1 cellular context compared by ENCODE assay signal in the genomic region with DNA sequence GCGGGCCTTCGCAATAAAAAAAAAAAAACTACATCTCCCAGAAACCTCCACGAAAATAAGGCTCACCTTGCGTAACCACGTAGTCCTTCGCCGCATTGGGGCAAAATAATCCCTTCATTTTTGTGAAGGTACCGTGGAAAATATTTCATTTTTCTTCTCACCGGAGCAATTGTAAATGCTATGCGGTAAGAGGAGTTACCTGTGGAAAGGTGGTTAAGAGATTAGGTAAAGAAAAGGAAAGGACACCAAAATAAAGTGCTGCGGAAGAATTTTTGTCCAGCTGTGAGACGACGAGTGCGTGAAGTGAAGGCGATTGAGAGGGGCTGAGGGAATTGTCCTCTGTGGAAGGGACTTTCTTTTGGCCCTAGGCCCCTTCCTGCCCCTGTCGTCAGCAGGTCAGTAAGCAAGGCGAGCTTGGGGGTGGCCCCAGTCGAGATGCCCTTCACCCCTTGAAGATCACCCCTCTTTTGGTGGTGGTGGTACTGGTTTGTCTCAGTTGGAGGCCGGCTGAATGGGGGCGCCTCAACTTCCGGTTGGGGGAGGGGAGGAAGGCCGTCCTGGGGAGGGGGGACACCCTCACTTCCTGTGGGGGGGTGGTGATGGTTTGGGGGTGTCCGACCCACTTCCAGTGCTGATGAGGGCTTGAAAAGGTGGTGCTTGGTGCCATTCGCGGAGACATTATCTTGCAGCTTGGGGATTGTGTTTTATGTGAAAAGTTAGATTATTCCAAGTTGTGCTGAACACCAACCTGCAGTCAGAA.
TF ChIP-seq lines count a peak whose summit lies in the region.

A gene (plus strand): TSS at position 279 of the 760 bp plus-strand sequence. CDS start 37,520 bp downstream, outside the sequence.

TF ChIP-seq in K562, 482 proteins besides CTCF, POLR2A, EP300 and RAD21 (continued from another document and continues in another):
- no peak for TF ChIP-seq ZNF561 (CRISPR knock-in tag; conservative IDR thresholded peaks at IDR 0.05)
- TF ChIP-seq POLR2B (IDR thresholded peaks at IDR 0.05; ENCODE audit: low read depth, partially characterized antibody), result peak; percentile 80
- no peak for TF ChIP-seq PTRF (tag; IDR thresholded peaks at IDR 0.05)
- no peak for TF ChIP-seq ZNF76 (CRISPR knock-in tag; IDR thresholded peaks at IDR 0.05; ENCODE audit: borderline replicate concordance)
- TF ChIP-seq HDGF (IDR thresholded peaks at IDR 0.05), result no peak
- TF ChIP-seq ZNF24 (IDR thresholded peaks at IDR 0.05), result no peak
- TF ChIP-seq, protein P1, sequence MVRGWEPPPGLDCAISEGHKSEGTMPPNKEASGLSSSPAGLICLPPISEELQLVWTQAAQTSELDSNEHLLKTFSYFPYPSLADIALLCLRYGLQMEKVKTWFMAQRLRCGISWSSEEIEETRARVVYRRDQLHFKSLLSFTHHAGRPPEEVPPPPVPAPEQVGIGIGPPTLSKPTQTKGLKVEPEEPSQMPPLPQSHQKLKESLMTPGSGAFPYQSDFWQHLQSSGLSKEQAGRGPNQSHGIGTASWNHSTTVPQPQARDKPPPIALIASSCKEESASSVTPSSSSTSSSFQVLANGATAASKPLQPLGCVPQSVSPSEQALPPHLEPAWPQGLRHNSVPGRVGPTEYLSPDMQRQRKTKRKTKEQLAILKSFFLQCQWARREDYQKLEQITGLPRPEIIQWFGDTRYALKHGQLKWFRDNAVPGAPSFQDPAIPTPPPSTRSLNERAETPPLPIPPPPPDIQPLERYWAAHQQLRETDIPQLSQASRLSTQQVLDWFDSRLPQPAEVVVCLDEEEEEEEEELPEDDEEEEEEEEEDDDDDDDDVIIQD (CRISPR knock-in tag; IDR thresholded peaks at IDR 0.05), result no peak
- TF ChIP-seq TEAD4 (IDR thresholded peaks at IDR 0.05; ENCODE audit: low read length), result peak; percentile 62; the same call in 1 of the 2 replicates
- no peak for TF ChIP-seq TEAD4 (CRISPR knock-in tag; IDR thresholded peaks at IDR 0.05; ENCODE audit: borderline replicate concordance)
- TF ChIP-seq ZNF174 (CRISPR knock-in tag; IDR thresholded peaks at IDR 0.05), result no peak
- TF ChIP-seq MTA1 (IDR thresholded peaks at IDR 0.05; ENCODE audit: borderline replicate concordance), result peak; percentile 86
- TF ChIP-seq MYNN (IDR thresholded peaks at IDR 0.05), result no peak
- TF ChIP-seq MYNN (CRISPR knock-in tag; IDR thresholded peaks at IDR 0.05), result no peak
- no peak for TF ChIP-seq PTBP1 (IDR thresholded peaks at IDR 0.05; ENCODE audit: low read depth, low read length)
- TF ChIP-seq ZNF239 (CRISPR knock-in tag; IDR thresholded peaks at IDR 0.05), result no peak
- TF ChIP-seq MIER1 (IDR thresholded peaks at IDR 0.05; ENCODE audit: low read depth), result peak; percentile 47; the same call in 1 of the 2 replicates
- no peak for TF ChIP-seq E2F3 (CRISPR knock-in tag; IDR thresholded peaks at IDR 0.05)
- TF ChIP-seq, protein P2, sequence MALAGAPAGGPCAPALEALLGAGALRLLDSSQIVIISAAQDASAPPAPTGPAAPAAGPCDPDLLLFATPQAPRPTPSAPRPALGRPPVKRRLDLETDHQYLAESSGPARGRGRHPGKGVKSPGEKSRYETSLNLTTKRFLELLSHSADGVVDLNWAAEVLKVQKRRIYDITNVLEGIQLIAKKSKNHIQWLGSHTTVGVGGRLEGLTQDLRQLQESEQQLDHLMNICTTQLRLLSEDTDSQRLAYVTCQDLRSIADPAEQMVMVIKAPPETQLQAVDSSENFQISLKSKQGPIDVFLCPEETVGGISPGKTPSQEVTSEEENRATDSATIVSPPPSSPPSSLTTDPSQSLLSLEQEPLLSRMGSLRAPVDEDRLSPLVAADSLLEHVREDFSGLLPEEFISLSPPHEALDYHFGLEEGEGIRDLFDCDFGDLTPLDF (CRISPR knock-in tag; IDR thresholded peaks at IDR 0.05), result no peak
- TF ChIP-seq HMG20A (CRISPR knock-in tag; conservative IDR thresholded peaks at IDR 0.05), result no peak
- TF ChIP-seq NCOA1 (IDR thresholded peaks at IDR 0.05; ENCODE audit: low read depth), result peak; percentile 64; the same call in 1 of the 2 replicates
- peak; percentile 53; the same call in 1 of the 2 replicates for TF ChIP-seq XRCC5 (IDR thresholded peaks at IDR 0.05; ENCODE audit: low read depth, low read length)
- no peak for TF ChIP-seq PCBP1 (IDR thresholded peaks at IDR 0.05; ENCODE audit: low read depth, low read length, poor library complexity, severe bottlenecking)
- TF ChIP-seq CHD4 (IDR thresholded peaks at IDR 0.05; ENCODE audit: insufficient read depth, insufficient replicate concordance, low read depth, low read length, poor library complexity, severe bottlenecking), result no peak
- TF ChIP-seq RHOXF2B (CRISPR knock-in tag; conservative IDR thresholded peaks at IDR 0.05), result no peak
- peak; percentile 88 for TF ChIP-seq ATF7 (IDR thresholded peaks at IDR 0.05)
- TF ChIP-seq NR2F6 (CRISPR knock-in tag; IDR thresholded peaks at IDR 0.05), result no peak
- no peak for TF ChIP-seq CAMTA2 (CRISPR knock-in tag; conservative IDR thresholded peaks at IDR 0.05)
- TF ChIP-seq, protein P3, sequence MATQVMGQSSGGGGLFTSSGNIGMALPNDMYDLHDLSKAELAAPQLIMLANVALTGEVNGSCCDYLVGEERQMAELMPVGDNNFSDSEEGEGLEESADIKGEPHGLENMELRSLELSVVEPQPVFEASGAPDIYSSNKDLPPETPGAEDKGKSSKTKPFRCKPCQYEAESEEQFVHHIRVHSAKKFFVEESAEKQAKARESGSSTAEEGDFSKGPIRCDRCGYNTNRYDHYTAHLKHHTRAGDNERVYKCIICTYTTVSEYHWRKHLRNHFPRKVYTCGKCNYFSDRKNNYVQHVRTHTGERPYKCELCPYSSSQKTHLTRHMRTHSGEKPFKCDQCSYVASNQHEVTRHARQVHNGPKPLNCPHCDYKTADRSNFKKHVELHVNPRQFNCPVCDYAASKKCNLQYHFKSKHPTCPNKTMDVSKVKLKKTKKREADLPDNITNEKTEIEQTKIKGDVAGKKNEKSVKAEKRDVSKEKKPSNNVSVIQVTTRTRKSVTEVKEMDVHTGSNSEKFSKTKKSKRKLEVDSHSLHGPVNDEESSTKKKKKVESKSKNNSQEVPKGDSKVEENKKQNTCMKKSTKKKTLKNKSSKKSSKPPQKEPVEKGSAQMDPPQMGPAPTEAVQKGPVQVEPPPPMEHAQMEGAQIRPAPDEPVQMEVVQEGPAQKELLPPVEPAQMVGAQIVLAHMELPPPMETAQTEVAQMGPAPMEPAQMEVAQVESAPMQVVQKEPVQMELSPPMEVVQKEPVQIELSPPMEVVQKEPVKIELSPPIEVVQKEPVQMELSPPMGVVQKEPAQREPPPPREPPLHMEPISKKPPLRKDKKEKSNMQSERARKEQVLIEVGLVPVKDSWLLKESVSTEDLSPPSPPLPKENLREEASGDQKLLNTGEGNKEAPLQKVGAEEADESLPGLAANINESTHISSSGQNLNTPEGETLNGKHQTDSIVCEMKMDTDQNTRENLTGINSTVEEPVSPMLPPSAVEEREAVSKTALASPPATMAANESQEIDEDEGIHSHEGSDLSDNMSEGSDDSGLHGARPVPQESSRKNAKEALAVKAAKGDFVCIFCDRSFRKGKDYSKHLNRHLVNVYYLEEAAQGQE (CRISPR knock-in tag; IDR thresholded peaks at IDR 0.05; ENCODE audit: low read depth), result no peak
- TF ChIP-seq CSDE1 (IDR thresholded peaks at IDR 0.05), result peak in 1 of 2 experiments; percentile 78; a peak in 2 of 4 replicates
- no peak for TF ChIP-seq CCAR2 (IDR thresholded peaks at IDR 0.05; ENCODE audit: low read depth, low read length)
- TF ChIP-seq, protein P4, sequence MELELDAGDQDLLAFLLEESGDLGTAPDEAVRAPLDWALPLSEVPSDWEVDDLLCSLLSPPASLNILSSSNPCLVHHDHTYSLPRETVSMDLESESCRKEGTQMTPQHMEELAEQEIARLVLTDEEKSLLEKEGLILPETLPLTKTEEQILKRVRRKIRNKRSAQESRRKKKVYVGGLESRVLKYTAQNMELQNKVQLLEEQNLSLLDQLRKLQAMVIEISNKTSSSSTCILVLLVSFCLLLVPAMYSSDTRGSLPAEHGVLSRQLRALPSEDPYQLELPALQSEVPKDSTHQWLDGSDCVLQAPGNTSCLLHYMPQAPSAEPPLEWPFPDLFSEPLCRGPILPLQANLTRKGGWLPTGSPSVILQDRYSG (tag; conservative IDR thresholded peaks at IDR 0.05; ENCODE audit: low read depth), result 0 out of 2 replicates have a peak, but pooled peaks have one; percentile 28
- TF ChIP-seq FOXM1 (IDR thresholded peaks at IDR 0.05; ENCODE audit: low read depth), result peak; percentile 42; the same call in 1 of the 2 replicates
- no peak for TF ChIP-seq FOXM1 (CRISPR knock-in tag; IDR thresholded peaks at IDR 0.05; ENCODE audit: low read depth)
- peak; percentile 71; the same call in 1 of the 2 replicates for TF ChIP-seq DPF2 (IDR thresholded peaks at IDR 0.05)
- TF ChIP-seq, protein P5, sequence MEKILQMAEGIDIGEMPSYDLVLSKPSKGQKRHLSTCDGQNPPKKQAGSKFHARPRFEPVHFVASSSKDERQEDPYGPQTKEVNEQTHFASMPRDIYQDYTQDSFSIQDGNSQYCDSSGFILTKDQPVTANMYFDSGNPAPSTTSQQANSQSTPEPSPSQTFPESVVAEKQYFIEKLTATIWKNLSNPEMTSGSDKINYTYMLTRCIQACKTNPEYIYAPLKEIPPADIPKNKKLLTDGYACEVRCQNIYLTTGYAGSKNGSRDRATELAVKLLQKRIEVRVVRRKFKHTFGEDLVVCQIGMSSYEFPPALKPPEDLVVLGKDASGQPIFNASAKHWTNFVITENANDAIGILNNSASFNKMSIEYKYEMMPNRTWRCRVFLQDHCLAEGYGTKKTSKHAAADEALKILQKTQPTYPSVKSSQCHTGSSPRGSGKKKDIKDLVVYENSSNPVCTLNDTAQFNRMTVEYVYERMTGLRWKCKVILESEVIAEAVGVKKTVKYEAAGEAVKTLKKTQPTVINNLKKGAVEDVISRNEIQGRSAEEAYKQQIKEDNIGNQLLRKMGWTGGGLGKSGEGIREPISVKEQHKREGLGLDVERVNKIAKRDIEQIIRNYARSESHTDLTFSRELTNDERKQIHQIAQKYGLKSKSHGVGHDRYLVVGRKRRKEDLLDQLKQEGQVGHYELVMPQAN (IDR thresholded peaks at IDR 0.05; ENCODE audit: borderline replicate concordance), result peak; percentile 91; the same call in 1 of the 2 replicates
- no peak for TF ChIP-seq RNF2 (IDR thresholded peaks at IDR 0.05)
- TF ChIP-seq ZNF766 (CRISPR knock-in tag; conservative IDR thresholded peaks at IDR 0.05), result peak; percentile 81; the same call in 1 of the 2 replicates
- TF ChIP-seq TAF1 (IDR thresholded peaks at IDR 0.05; ENCODE audit: control insufficient read depth, extremely low read depth, insufficient read depth, low read length, severe bottlenecking), result peak; percentile 69
- TF ChIP-seq GABPB1 (CRISPR knock-in tag; IDR thresholded peaks at IDR 0.05), result peak; percentile 77; the same call in 1 of the 2 replicates
- no peak for TF ChIP-seq ZFP36 (IDR thresholded peaks at IDR 0.05; ENCODE audit: low read depth, low read length, partially characterized antibody)
- TF ChIP-seq POLR3A (IDR thresholded peaks at IDR 0.05; ENCODE audit: borderline replicate concordance, extremely low read depth, insufficient read depth, insufficient read length), result no peak
- no peak for TF ChIP-seq CHCHD3 (CRISPR knock-in tag; IDR thresholded peaks at IDR 0.05)
- TF ChIP-seq, protein P6, sequence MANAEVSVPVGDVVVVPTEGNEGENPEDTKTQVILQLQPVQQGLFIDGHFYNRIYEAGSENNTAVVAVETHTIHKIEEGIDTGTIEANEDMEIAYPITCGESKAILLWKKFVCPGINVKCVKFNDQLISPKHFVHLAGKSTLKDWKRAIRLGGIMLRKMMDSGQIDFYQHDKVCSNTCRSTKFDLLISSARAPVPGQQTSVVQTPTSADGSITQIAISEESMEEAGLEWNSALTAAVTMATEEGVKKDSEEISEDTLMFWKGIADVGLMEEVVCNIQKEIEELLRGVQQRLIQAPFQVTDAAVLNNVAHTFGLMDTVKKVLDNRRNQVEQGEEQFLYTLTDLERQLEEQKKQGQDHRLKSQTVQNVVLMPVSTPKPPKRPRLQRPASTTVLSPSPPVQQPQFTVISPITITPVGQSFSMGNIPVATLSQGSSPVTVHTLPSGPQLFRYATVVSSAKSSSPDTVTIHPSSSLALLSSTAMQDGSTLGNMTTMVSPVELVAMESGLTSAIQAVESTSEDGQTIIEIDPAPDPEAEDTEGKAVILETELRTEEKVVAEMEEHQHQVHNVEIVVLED (CRISPR knock-in tag; IDR thresholded peaks at IDR 0.05), result peak; percentile 98
- TF ChIP-seq FOXJ2 (tag; IDR thresholded peaks at IDR 0.05), result peak; percentile 64; the same call in 1 of the 2 replicates
- TF ChIP-seq CBX2 (IDR thresholded peaks at IDR 0.05; ENCODE audit: insufficient read depth, low read length, poor library complexity, severe bottlenecking), result no peak
- TF ChIP-seq ZKSCAN1 (IDR thresholded peaks at IDR 0.05; ENCODE audit: low read depth, low read length), result no peak
- TF ChIP-seq EGR1 (conservative IDR thresholded peaks at IDR 0.05), result peak; percentile 2; the same call in 1 of the 2 replicates
- TF ChIP-seq ZNF699 (CRISPR knock-in tag; IDR thresholded peaks at IDR 0.05; ENCODE audit: insufficient replicate concordance), result no peak
- peak; percentile 96 for TF ChIP-seq PHF8 (IDR thresholded peaks at IDR 0.05; ENCODE audit: borderline replicate concordance, low read length)
- TF ChIP-seq ZNF143 (CRISPR knock-in tag; IDR thresholded peaks at IDR 0.05), result peak; percentile 90
- TF ChIP-seq, protein P7, sequence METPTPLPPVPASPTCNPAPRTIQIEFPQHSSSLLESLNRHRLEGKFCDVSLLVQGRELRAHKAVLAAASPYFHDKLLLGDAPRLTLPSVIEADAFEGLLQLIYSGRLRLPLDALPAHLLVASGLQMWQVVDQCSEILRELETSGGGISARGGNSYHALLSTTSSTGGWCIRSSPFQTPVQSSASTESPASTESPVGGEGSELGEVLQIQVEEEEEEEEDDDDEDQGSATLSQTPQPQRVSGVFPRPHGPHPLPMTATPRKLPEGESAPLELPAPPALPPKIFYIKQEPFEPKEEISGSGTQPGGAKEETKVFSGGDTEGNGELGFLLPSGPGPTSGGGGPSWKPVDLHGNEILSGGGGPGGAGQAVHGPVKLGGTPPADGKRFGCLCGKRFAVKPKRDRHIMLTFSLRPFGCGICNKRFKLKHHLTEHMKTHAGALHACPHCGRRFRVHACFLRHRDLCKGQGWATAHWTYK (CRISPR knock-in tag; IDR thresholded peaks at IDR 0.05), result no peak
- TF ChIP-seq, protein P8, sequence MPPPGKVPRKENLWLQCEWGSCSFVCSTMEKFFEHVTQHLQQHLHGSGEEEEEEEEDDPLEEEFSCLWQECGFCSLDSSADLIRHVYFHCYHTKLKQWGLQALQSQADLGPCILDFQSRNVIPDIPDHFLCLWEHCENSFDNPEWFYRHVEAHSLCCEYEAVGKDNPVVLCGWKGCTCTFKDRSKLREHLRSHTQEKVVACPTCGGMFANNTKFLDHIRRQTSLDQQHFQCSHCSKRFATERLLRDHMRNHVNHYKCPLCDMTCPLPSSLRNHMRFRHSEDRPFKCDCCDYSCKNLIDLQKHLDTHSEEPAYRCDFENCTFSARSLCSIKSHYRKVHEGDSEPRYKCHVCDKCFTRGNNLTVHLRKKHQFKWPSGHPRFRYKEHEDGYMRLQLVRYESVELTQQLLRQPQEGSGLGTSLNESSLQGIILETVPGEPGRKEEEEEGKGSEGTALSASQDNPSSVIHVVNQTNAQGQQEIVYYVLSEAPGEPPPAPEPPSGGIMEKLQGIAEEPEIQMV (tag; conservative IDR thresholded peaks at IDR 0.05; ENCODE audit: low read depth), result no peak
- TF ChIP-seq PML (IDR thresholded peaks at IDR 0.05; ENCODE audit: low read length), result peak; percentile 28; the same call in 1 of the 2 replicates
- no peak for TF ChIP-seq NRF1 (conservative IDR thresholded peaks at IDR 0.05 in 1 of 2, IDR thresholded peaks at IDR 0.05 in 1 of 2)
